1 cellular context compared by ENCODE assay signal in the genomic region with DNA sequence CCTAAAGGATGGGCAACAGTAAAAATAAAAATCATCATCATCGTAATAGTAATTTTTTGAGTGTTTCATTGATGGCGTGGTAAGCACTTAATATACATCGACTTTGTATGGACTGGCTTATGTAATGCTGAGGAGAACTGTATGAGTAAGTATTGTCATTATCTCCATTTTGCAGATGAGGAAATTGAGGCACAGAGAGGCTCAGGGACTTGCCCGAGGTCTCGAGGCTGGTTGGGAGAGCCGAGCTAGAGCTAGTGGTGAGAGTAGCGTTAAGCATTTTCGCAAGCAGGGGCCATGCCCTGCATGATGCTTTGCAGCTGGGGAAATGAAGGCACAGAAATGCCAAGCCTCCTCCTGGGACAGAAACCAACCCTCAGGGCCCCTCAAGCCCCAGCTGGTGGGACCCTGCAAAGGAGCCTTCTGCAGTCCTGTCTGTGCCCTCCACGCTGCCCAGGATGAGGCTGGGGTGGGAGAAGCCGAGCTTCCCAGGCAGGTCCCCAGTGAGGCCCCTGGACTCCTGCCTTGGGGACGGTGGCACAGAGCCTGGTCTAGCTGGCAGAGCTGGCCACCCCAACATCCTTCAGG.
TF ChIP-seq lines count a peak whose summit lies in the region.

No MANE protein-coding gene starts in this region.

TF ChIP-seq in IMR-90, 13 proteins besides CTCF, POLR2A, EP300 and RAD21 (continued from another document):
- TF ChIP-seq, protein P1, sequence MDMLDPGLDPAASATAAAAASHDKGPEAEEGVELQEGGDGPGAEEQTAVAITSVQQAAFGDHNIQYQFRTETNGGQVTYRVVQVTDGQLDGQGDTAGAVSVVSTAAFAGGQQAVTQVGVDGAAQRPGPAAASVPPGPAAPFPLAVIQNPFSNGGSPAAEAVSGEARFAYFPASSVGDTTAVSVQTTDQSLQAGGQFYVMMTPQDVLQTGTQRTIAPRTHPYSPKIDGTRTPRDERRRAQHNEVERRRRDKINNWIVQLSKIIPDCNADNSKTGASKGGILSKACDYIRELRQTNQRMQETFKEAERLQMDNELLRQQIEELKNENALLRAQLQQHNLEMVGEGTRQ (IDR thresholded peaks at IDR 0.05; ENCODE audit: low read depth, low read length): no peak
- TF ChIP-seq CEBPB (IDR thresholded peaks at IDR 0.05; ENCODE audit: low read depth, low read length) (no peak), MAZ (IDR thresholded peaks at IDR 0.05; ENCODE audit: borderline replicate concordance, low read depth, low read length) (no peak), BHLHE40 (IDR thresholded peaks at IDR 0.05; ENCODE audit: low read depth, low read length) (no peak), SMC3 (IDR thresholded peaks at IDR 0.05; ENCODE audit: low read depth, low read length) (no peak), MXI1 (IDR thresholded peaks at IDR 0.05; ENCODE audit: borderline replicate concordance, low read depth, low read length) (no peak)
